In genomic region chr16:82882982-82883863, GRCh38 we compare ENCODE assay signal across 16 cellular contexts.
DNase-seq lines count a peak whose midpoint lies in the region; ATAC-seq, FAIRE-seq and TF ChIP-seq lines count a peak whose summit lies in the region.
"Had no signal": no experiment of that assay in that cellular context is flagged by ENCODE, and none has a peak within 500 bp of the region (broad histone marks: within the 10 kb centered on the region; RNA-seq: fewer than 3 reads in every experiment).

No MANE protein-coding gene starts in this region.

- DNase-seq in HTR-8/SVneo (ENCODE audit: insufficient read length, low spot score) = no peak
- DNase-seq in immature natural killer cell = peak; percentile 2 to 26 (median 7)
- no peak for DNase-seq in omental fat pad (ENCODE audit: low spot score)
- DNase-seq in vagina (ENCODE audit: extremely low spot score in 2 of 2) = no peak
- no peak for DNase-seq in GM10266 (ENCODE audit: extremely low spot score)
- DNase-seq: activated CD4-positive, alpha-beta T cell treated with anti-CD3 and anti-CD28 coated beads for 1 hour; C1 segment of cervical spinal cord; MG63; NCI-H345; stomach; T-cell had no signal

- peak; percentile 48 for FAIRE-seq in HTR-8/SVneo (lab: Jason Lieb, UNC)
- FAIRE-seq: astrocyte, RCC 7860 had no signal

- no peak for TF ChIP-seq POLR2A in vagina (IDR thresholded peaks at IDR 0.05)

- TF ChIP-seq CTCF in omental fat pad (IDR thresholded peaks at IDR 0.05) = no peak
- no peak for TF ChIP-seq CTCF in vagina (IDR thresholded peaks at IDR 0.05)
- no peak for TF ChIP-seq CTCF in GM10266 (IDR thresholded peaks at IDR 0.05; ENCODE audit: control insufficient read depth, insufficient read depth, low read depth, missing control alignments)

- peak; percentile 89 for ATAC-seq in GM18867 (IDR thresholded peaks at IDR 0.05; ENCODE audit: unreplicated experiment)
- peak; percentile 70 for ATAC-seq in GM21423 (IDR thresholded peaks at IDR 0.05; ENCODE audit: unreplicated experiment)
- no peak for ATAC-seq in omental fat pad (ENCODE audit: low FRiP score)
- ATAC-seq: T-cell had no signal

- no peaks in the 10 kb centered on the region for H3K9me3 ChIP-seq in vagina
- H3K9me3 ChIP-seq: MG63, stomach had no signal

- H3K27ac ChIP-seq in vagina = no peak overlapping the region
- H3K27ac ChIP-seq: stomach had no signal

- peak overlapping the region in 3 of 5 donors; percentile 1 to 46 (median 38) for H3K4me3 Mint-ChIP-seq in immature natural killer cell
- H3K4me3 Mint-ChIP-seq: dendritic cell treated with granulocyte-macrophage colony-stimulating factor and Interleukin-4, amounts not matched to agents 40 ng/mL and 50 ng/mL, for 4 days; T-cell had no signal

- H3K4me1 Mint-ChIP-seq in immature natural killer cell = peaks cover 23% of the 10 kb centered on the region in 2 donors
- H3K4me1 Mint-ChIP-seq: T-cell had no signal

- intact Hi-C loops in vagina (cut with DNase I) = no loop called here

- no peaks in the 10 kb centered on the region for H3K36me3 ChIP-seq in vagina
- H3K36me3 ChIP-seq: MG63, stomach had no signal

- H3K27me3 ChIP-seq in vagina = no peaks in the 10 kb centered on the region
- H3K27me3 ChIP-seq: MG63 had no signal

- no peaks in the 10 kb centered on the region for H3K36me3 Mint-ChIP-seq in immature natural killer cell
- H3K36me3 Mint-ChIP-seq: T-cell had no signal

- H3K9me3 Mint-ChIP-seq in immature natural killer cell = peaks cover 0 to 3% (median 0%) of the 10 kb centered on the region in 6 donors
- H3K9me3 Mint-ChIP-seq: dendritic cell treated with granulocyte-macrophage colony-stimulating factor and Interleukin-4, amounts not matched to agents 40 ng/mL and 50 ng/mL, for 4 days had no signal

- no peak overlapping the region for H3K4me3 ChIP-seq in vagina
- H3K4me3 ChIP-seq: MG63, stomach had no signal

- peaks cover 2 to 5% (median 3%) of the 10 kb centered on the region in 3 donors for H3K27me3 Mint-ChIP-seq in immature natural killer cell (ENCODE audit: low read depth in 3 of 3)
- H3K27me3 Mint-ChIP-seq: dendritic cell treated with granulocyte-macrophage colony-stimulating factor and Interleukin-4, amounts not matched to agents 40 ng/mL and 50 ng/mL, for 4 days had no signal

- H3K4me1 ChIP-seq in vagina = no peaks in the 10 kb centered on the region

- peak overlapping the region in 5 of 6 donors; percentile 3 to 74 (median 61) for H3K27ac Mint-ChIP-seq in immature natural killer cell
- H3K27ac Mint-ChIP-seq: dendritic cell treated with granulocyte-macrophage colony-stimulating factor and Interleukin-4, amounts not matched to agents 40 ng/mL and 50 ng/mL, for 4 days; T-cell had no signal

Comparison
In these comparisons a context has a peak if more than half of its experiments do, and no peak if none do; other contexts are left out.
1. DNase-seq: peak in immature natural killer cell (3 of 3); none in HTR-8/SVneo (single experiment), omental fat pad (single experiment), vagina (0 of 2) and GM10266 (single experiment).